9 cellular contexts compared by ENCODE assay signal in the genomic region with DNA sequence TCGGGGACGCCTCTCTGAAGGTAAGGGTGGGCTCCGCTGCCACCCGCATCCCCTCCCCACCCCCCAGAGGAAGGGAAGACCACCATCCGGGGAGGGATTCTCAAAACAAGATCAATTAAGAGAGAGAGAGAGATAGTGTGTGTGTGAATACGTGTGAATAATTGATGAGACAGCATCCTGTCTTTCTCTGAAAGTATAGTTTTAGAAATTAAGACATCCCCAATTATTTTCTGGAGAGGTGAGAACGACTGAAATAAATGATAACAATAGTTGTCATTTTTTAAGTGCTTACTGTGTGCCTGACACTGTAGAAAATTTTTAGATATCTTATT. TPM values are rescaled to one million over a fixed set of nuclear protein-coding genes. Genes with fewer than 3 reads are reported as not detected.
DNase-seq lines count a peak whose midpoint lies in the region; ATAC-seq, FAIRE-seq and TF ChIP-seq lines count a peak whose summit lies in the region.
"Had no signal": no experiment of that assay in that cellular context is flagged by ENCODE, and none has a peak within 500 bp of the region (broad histone marks: within the 10 kb centered on the region; RNA-seq: fewer than 3 reads in every experiment).

No MANE protein-coding gene starts in this region.

- peaks cover 45% of the 10 kb centered on the region for H3K4me1 Mint-ChIP-seq in T-helper 1 cell treated with Interleukin-12 subunit alpha and Interleukin-12 subunit beta and Interleukin-4 antibody, amounts not matched to agents 30 μg/mL and 1 μg/mL, for 36 hours (ENCODE audit: low read depth)

- DNase-seq in T-helper 1 cell (no peak), right cardiac atrium (peak in 1 of 3 donors; percentile 58), stomach (no peak), RCC 7860 (ENCODE audit: low spot score) (no peak)
- DNase-seq in activated effector memory CD4-positive, alpha-beta T cell treated with anti-CD3 and anti-CD28 coated beads, Interleukin-2, amount 50 U/mL, for 16 hours: no peak
- no peak for DNase-seq in activated CD4-positive, CD25-positive, alpha-beta regulatory T cell treated with anti-CD3 and anti-CD28 coated beads, Interleukin-2, amount 50 U/mL, for 72 hours

- H3K27ac Mint-ChIP-seq in T-helper 1 cell treated with Interleukin-12 subunit alpha and Interleukin-12 subunit beta and Interleukin-4 antibody, amounts not matched to agents 30 μg/mL and 1 μg/mL, for 36 hours: peak overlapping the region; percentile 95

- TF ChIP-seq POLR2A in stomach (IDR thresholded peaks at IDR 0.05): no peak

- ATAC-seq in right cardiac atrium: no peak

- no peaks in the 10 kb centered on the region for H3K27me3 Mint-ChIP-seq in T-helper 1 cell treated with Interleukin-12 subunit alpha and Interleukin-12 subunit beta and Interleukin-4 antibody, amounts not matched to agents 30 μg/mL and 1 μg/mL, for 36 hours (ENCODE audit: low read depth)

- H3K4me3 ChIP-seq in SU-DHL-6 (ENCODE audit: insufficient read depth, low read length, poor library complexity, severe bottlenecking): peak overlapping the region; percentile 44
- H3K4me3 ChIP-seq in right cardiac atrium (ENCODE audit: low read length): peak overlapping the region; percentile 74
- peak overlapping the region; percentile 59 to 85 (median 68) for H3K4me3 ChIP-seq in stomach

- H3K9me2 ChIP-seq in SU-DHL-6 (replicated peaks; ENCODE audit: insufficient read depth, low read length): no peaks in the 10 kb centered on the region

- H3K4me2 ChIP-seq in SU-DHL-6 (ENCODE audit: low read depth, low read length, poor library complexity, severe bottlenecking): peak overlapping the region; percentile 54

- WGBS in right cardiac atrium: 18% methylated on average over 7 of the region's 7 CpGs
- 10 to 17% (median 13%) methylated on average over 5 to 7 of the region's 7 CpGs for WGBS in stomach, 5 donors

- no peaks in the 10 kb centered on the region for H3F3A ChIP-seq in SU-DHL-6 (ENCODE audit: insufficient read depth)

- peaks cover 33% of the 10 kb centered on the region for H3K36me3 Mint-ChIP-seq in T-helper 1 cell treated with Interleukin-12 subunit alpha and Interleukin-12 subunit beta and Interleukin-4 antibody, amounts not matched to agents 30 μg/mL and 1 μg/mL, for 36 hours (ENCODE audit: low read depth)

- no peaks in the 10 kb centered on the region for H3K9me3 Mint-ChIP-seq in T-helper 1 cell treated with Interleukin-12 subunit alpha and Interleukin-12 subunit beta and Interleukin-4 antibody, amounts not matched to agents 30 μg/mL and 1 μg/mL, for 36 hours

- no peak for FAIRE-seq in RCC 7860 (lab: Jason Lieb, UNC)
- FAIRE-seq: A204.1 had no signal

- no peaks in the 10 kb centered on the region for H3K27me3 ChIP-seq in SU-DHL-6 (ENCODE audit: low read length)
- H3K27me3 ChIP-seq in right cardiac atrium (ENCODE audit: control insufficient read depth, insufficient read depth): no peaks in the 10 kb centered on the region
- H3K27me3 ChIP-seq in stomach: no peaks in the 10 kb centered on the region

- no peak overlapping the region for H3K27ac ChIP-seq in SU-DHL-6 (ENCODE audit: low read depth, low read length)
- H3K27ac ChIP-seq in right cardiac atrium (ENCODE audit: low read length): peak overlapping the region; percentile 42
- H3K27ac ChIP-seq in stomach: peak overlapping the region; percentile 70 to 90 (median 79)

- no peaks in the 10 kb centered on the region for H3K4me1 ChIP-seq in right cardiac atrium (ENCODE audit: control insufficient read depth, insufficient read depth, low read length)
- peaks cover 5 to 22% (median 13%) of the 10 kb centered on the region in 4 donors for H3K4me1 ChIP-seq in stomach

- H2AFZ ChIP-seq in SU-DHL-6 (ENCODE audit: low read depth, low read length, severe bottlenecking): peak overlapping the region; percentile 81

- peak overlapping the region; percentile 98 for H3K4me3 Mint-ChIP-seq in T-helper 1 cell treated with Interleukin-12 subunit alpha and Interleukin-12 subunit beta and Interleukin-4 antibody, amounts not matched to agents 30 μg/mL and 1 μg/mL, for 36 hours

- intact Hi-C loops in right cardiac atrium (cut with DNase I): loop anchor here in 3 of 4 donors (5.0 to 10.0 kb wide), 3 partner anchors 102 to 352 kb away; no protein-coding TSS in a partner anchor
- intact Hi-C loops in stomach (cut with DNase I; ENCODE audit: low total_unique reads): no loop called here

- H3K9me3 ChIP-seq in SU-DHL-6 (ENCODE audit: insufficient read depth, low read length) (no peaks in the 10 kb centered on the region), right cardiac atrium (ENCODE audit: control insufficient read depth, low read length) (no peaks in the 10 kb centered on the region), stomach (no peaks in the 10 kb centered on the region)

- peak overlapping the region; percentile 50 for H3K9ac ChIP-seq in SU-DHL-6 (ENCODE audit: low read length)

- no peaks in the 10 kb centered on the region for H3K79me2 ChIP-seq in SU-DHL-6 (ENCODE audit: insufficient read depth, low read length)

- TF ChIP-seq CTCF in SU-DHL-6 (IDR thresholded peaks at IDR 0.05; ENCODE audit: insufficient read depth, low read length, poor library complexity, severe bottlenecking) (no peak), stomach (IDR thresholded peaks at IDR 0.05) (no peak)

- H3K36me3 ChIP-seq in SU-DHL-6 (ENCODE audit: low read length) (no peaks in the 10 kb centered on the region), stomach (no peaks in the 10 kb centered on the region)

- TF ChIP-seq EP300 in stomach (IDR thresholded peaks at IDR 0.05): no peak

- H4K20me1 ChIP-seq in SU-DHL-6 (ENCODE audit: low read depth, low read length): no peaks in the 10 kb centered on the region

RNA-seq across cellular contexts. Expression of a gene that starts 0.8 kb away (rescaled TPM):
- total RNA-seq in right cardiac atrium: 1 to 10 TPM; 2.7 to 8.1 (median 4.0) TPM
- polyA plus RNA-seq in right cardiac atrium: 2.2 TPM
- 10 to 100 TPM in 3 of 5 donors, 1 to 10 TPM in 1, under 1 TPM in 1; 0.29 to 83.9 (median 10.1) TPM for total RNA-seq in stomach
- 1 to 10 TPM; 1.5 to 2.7 (median 2.3) TPM for polyA plus RNA-seq in stomach

RNA-seq across cellular contexts. Expression of a gene that starts 45.0 kb away (rescaled TPM):
- 10 to 100 TPM in 1 of 4 donors, 1 to 10 TPM in 3; 1.5 to 28.8 (median 3.9) TPM for total RNA-seq in right cardiac atrium
- polyA plus RNA-seq in right cardiac atrium: 5.7 TPM
- 10 to 100 TPM in 4 of 5 donors, under 1 TPM in 1; 0.29 to 61.7 (median 29.4) TPM for total RNA-seq in stomach
- 10 to 100 TPM in 2 of 3 donors, 1 to 10 TPM in 1; 2.9 to 40.9 (median 21.4) TPM for polyA plus RNA-seq in stomach
